Comparison of ENCODE assay signal across 2 cellular contexts in the genomic region with DNA sequence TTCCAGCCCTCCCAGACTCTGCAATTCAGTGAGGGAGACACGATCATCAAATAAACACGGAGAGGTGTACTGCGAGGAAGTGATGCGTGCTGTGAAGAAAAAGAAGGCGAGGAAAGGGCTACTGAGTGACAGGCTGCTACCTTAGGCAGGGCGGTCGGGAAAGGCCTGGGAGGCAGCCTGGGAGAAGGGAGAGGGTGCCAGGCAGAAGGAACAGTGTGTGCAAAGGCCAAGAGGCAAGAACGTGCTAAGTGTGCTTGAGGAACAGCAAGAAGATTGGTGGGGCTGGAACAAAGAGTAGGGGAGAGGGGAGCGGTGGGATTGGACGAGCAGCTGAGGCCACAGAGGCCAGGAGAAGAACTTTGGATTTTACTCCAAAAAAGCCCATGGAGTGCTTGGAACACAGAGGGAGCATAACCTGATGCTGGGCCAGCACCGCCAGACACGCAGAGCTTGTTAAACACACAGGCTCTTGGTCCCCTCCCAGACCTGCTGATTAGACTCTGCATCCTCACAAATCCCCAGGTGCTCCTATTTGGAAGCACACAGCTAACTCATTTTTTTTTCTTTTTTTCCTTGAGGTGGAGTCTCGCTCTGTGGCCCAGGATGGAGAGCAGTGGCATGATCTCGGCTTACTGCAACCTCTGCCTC.
TF ChIP-seq lines count a peak whose summit lies in the region.

No MANE protein-coding gene starts in this region.

TF ChIP-seq in IMR-90, 13 proteins besides CTCF, POLR2A, EP300 and RAD21:
- no peak for TF ChIP-seq RCOR1 (IDR thresholded peaks at IDR 0.05; ENCODE audit: insufficient replicate concordance, low read length)
- no peak for TF ChIP-seq BHLHE40 (IDR thresholded peaks at IDR 0.05; ENCODE audit: low read depth, low read length)
- no peak for TF ChIP-seq MAZ (IDR thresholded peaks at IDR 0.05; ENCODE audit: borderline replicate concordance, low read depth, low read length)
- no peak for TF ChIP-seq CEBPB (IDR thresholded peaks at IDR 0.05; ENCODE audit: low read depth, low read length)
- TF ChIP-seq FOS (IDR thresholded peaks at IDR 0.05; ENCODE audit: low read depth, low read length), result no peak
- TF ChIP-seq MXI1 (IDR thresholded peaks at IDR 0.05; ENCODE audit: borderline replicate concordance, low read depth, low read length), result no peak
- TF ChIP-seq CHD1 (IDR thresholded peaks at IDR 0.05; ENCODE audit: low read depth, low read length), result no peak
- TF ChIP-seq MAFK (IDR thresholded peaks at IDR 0.05; ENCODE audit: low read depth, low read length), result no peak
- TF ChIP-seq, protein P1, sequence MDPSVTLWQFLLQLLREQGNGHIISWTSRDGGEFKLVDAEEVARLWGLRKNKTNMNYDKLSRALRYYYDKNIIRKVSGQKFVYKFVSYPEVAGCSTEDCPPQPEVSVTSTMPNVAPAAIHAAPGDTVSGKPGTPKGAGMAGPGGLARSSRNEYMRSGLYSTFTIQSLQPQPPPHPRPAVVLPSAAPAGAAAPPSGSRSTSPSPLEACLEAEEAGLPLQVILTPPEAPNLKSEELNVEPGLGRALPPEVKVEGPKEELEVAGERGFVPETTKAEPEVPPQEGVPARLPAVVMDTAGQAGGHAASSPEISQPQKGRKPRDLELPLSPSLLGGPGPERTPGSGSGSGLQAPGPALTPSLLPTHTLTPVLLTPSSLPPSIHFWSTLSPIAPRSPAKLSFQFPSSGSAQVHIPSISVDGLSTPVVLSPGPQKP (IDR thresholded peaks at IDR 0.05; ENCODE audit: borderline replicate concordance, low read depth, low read length), result no peak
TF ChIP-seq in IMR-90: peak in this region for 0.

TF ChIP-seq in K562, 482 proteins besides CTCF, POLR2A, EP300 and RAD21:
- no peak for TF ChIP-seq NR1H2 (CRISPR knock-in tag; IDR thresholded peaks at IDR 0.05)
- TF ChIP-seq, protein P2, sequence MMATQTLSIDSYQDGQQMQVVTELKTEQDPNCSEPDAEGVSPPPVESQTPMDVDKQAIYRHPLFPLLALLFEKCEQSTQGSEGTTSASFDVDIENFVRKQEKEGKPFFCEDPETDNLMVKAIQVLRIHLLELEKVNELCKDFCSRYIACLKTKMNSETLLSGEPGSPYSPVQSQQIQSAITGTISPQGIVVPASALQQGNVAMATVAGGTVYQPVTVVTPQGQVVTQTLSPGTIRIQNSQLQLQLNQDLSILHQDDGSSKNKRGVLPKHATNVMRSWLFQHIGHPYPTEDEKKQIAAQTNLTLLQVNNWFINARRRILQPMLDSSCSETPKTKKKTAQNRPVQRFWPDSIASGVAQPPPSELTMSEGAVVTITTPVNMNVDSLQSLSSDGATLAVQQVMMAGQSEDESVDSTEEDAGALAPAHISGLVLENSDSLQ (IDR thresholded peaks at IDR 0.05), result peak; percentile 68
